8 cellular contexts compared by ENCODE assay signal in the genomic region with DNA sequence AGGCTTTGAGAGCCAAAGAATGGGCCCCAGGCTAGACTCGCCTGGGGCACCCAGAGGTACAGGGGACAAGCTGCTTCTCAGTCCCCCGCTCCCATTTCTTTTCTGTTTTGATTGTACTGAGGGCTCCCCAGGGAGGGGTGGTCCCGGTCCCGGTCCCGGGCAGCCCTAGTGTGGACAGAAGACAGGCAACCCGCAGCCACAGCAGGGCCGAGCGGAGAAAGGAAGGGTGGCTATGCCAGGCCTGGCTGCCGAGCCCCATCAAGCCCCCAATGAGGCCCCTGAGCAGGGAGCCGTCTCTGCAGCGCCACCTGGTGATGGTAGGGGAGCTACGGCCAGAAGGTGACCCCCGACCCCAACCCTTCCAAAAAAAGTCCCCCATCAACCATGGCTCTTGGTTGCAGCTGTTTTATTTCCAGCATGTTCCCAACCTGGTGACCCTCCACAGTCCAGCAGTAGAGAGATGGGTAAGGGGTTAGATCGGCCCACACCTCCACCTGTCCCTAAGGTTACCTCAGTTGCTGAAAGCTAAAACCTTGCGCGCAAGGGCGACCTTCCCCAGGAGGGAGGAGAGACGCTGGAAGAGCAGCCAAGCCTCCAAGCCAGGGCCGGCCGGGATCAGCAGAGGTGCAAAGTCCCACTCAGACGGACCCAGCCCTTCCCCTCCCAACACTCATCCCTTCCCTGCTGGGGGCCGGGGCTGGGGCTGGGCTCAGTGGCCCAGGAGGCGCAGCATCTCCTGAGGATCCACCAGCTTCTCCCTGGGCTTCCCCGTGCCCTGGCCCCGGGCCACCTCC. TPM values are rescaled to one million over a fixed set of nuclear protein-coding genes. Genes with fewer than 3 reads are reported as not detected.
DNase-seq lines count a peak whose midpoint lies in the region; ATAC-seq and TF ChIP-seq lines count a peak whose summit lies in the region.

No MANE protein-coding gene starts in this region.

- H3K4me1 ChIP-seq in HEK293 (ENCODE audit: control insufficient read depth, insufficient read depth, low read length) (0 out of 2 replicates have a peak, but pooled peaks cover 2% of the 10 kb centered on the region), right cardiac atrium (ENCODE audit: control insufficient read depth, insufficient read depth, low read length) (peaks cover 4% of the 10 kb centered on the region), skeletal muscle tissue (ENCODE audit: control insufficient read depth in 3 of 3, insufficient read depth in 3 of 3, low read length in 3 of 3) (peaks cover 11 to 18% (median 16%) of the 10 kb centered on the region in 3 donors)

- no peak overlapping the region for H3K4me3 ChIP-seq in BJ (ENCODE audit: low read depth, low read length)
- H3K4me3 ChIP-seq in HEK293 (ENCODE audit: low read depth, low read length) = no peak overlapping the region
- H3K4me3 ChIP-seq in SU-DHL-6 (ENCODE audit: insufficient read depth, low read length, poor library complexity, severe bottlenecking) = no peak overlapping the region
- no peak overlapping the region for H3K4me3 ChIP-seq in right cardiac atrium (ENCODE audit: low read length)
- peak overlapping the region in 2 of 3 donors; percentile 29 to 31 for H3K4me3 ChIP-seq in skeletal muscle tissue (ENCODE audit: low read length in 3 of 3)
- H3K4me3 ChIP-seq in lower leg skin (ENCODE audit: low read depth, poor library complexity, severe bottlenecking) = no peak overlapping the region

- H3K27ac ChIP-seq in HEK293 (ENCODE audit: extremely low read depth, low read depth, low read length) (no peak overlapping the region), SU-DHL-6 (ENCODE audit: low read depth, low read length) (no peak overlapping the region), right cardiac atrium (ENCODE audit: low read length) (peak overlapping the region; percentile 73), skeletal muscle tissue (ENCODE audit: low read depth, low read length) (no peak overlapping the region)

- DNase-seq in BJ (ENCODE audit: low read depth) (no peak), right cardiac atrium (peak; percentile 74 to 91 (median 89)), lower leg skin (ENCODE audit: low spot score in 2 of 2) (no peak)
- DNase-seq in activated naive CD8-positive, alpha-beta T cell treated with anti-CD3 and anti-CD28 coated beads, Interleukin-2, amount 50 U/mL, for 16 hours (ENCODE audit: low read depth, low spot score) = peak; percentile 51

- H3K36me3 ChIP-seq in BJ (ENCODE audit: control insufficient read depth, insufficient read depth, low read length) (peaks cover 15% of the 10 kb centered on the region), HEK293 (ENCODE audit: control insufficient read depth in 2 of 2, insufficient read depth in 1 of 2, low read length in 2 of 2) (peaks cover 0 to 44% of the 10 kb centered on the region in 2 experiments; a peak in 1 of 3 replicates), SU-DHL-6 (ENCODE audit: low read length) (no peaks in the 10 kb centered on the region), skeletal muscle tissue (ENCODE audit: control insufficient read depth in 3 of 3, insufficient read depth in 3 of 3, low read length in 3 of 3) (no peaks in the 10 kb centered on the region)

- no peak overlapping the region for H2AFZ ChIP-seq in SU-DHL-6 (ENCODE audit: low read depth, low read length, severe bottlenecking)

- no peak for TF ChIP-seq POLR2A in lower leg skin (IDR thresholded peaks at IDR 0.05)

- no peaks in the 10 kb centered on the region for H4K20me1 ChIP-seq in SU-DHL-6 (ENCODE audit: low read depth, low read length)

- CTCF ChIA-PET in BJ (lab: Yijun Ruan, JAX) (interaction anchor here (0.8 to 17.3 kb wide), 28 partner anchors 9 to 206 kb away, joined by 3 to 297 read pairs (median 4); a partner anchor contains a TSS), HEK293 (lab: Yijun Ruan, JAX) (interaction anchor here (0.6 to 14.4 kb wide), 47 partner anchors 11 to 873 kb away, joined by 3 to 338 read pairs (median 4); a partner anchor contains a TSS)

- H3F3A ChIP-seq in SU-DHL-6 (ENCODE audit: insufficient read depth) = no peaks in the 10 kb centered on the region

- H3K9me2 ChIP-seq in SU-DHL-6 (replicated peaks; ENCODE audit: insufficient read depth, low read length) = no peaks in the 10 kb centered on the region

- POLR2A ChIA-PET in BJ (lab: Charles Lee) = no interaction called here
- POLR2A ChIA-PET in HEK293 (lab: Yijun Ruan, JAX) = interaction anchor here (0.6 to 5.0 kb wide), 9 partner anchors 10 to 124 kb away, joined by 3 to 40 read pairs (median 4); a partner anchor contains a TSS

- WGBS in right cardiac atrium = 41% methylated on average over 25 of the region's 25 CpGs
- WGBS in lower leg skin, 2 donors = 46 to 51% methylated on average over 18 to 24 of the region's 25 CpGs

- H3K4me2 ChIP-seq in SU-DHL-6 (ENCODE audit: low read depth, low read length, poor library complexity, severe bottlenecking) = no peak overlapping the region

- ATAC-seq in right cardiac atrium (peak; percentile 27 to 31), HG03280 (IDR thresholded peaks at IDR 0.05; ENCODE audit: unreplicated experiment) (no peak)

- intact Hi-C loops in right cardiac atrium (cut with DNase I) = loop anchor here (2.0 to 5.0 kb wide), 5 partner anchors 50 to 118 kb away; a partner anchor contains a TSS
- intact Hi-C loops in lower leg skin (cut with DNase I; ENCODE audit: low total_unique reads) = loop anchor here (5.0 to 10.0 kb wide), 2 partner anchors 70 to 118 kb away; a partner anchor contains a TSS

- no peaks in the 10 kb centered on the region for H3K79me2 ChIP-seq in SU-DHL-6 (ENCODE audit: insufficient read depth, low read length)

- TF ChIP-seq CTCF in BJ (IDR thresholded peaks at IDR 0.05; ENCODE audit: insufficient read depth, low read depth, low read length) (peak; percentile 77), HEK293 (tag by site-specific recombination; IDR thresholded peaks at IDR 0.05) (peak; percentile 59), SU-DHL-6 (IDR thresholded peaks at IDR 0.05; ENCODE audit: insufficient read depth, low read length, poor library complexity, severe bottlenecking) (peak; percentile 72), lower leg skin (IDR thresholded peaks at IDR 0.05) (peak in 1 of 3 donors; percentile 33)

- H3K27me3 ChIP-seq in BJ (ENCODE audit: control insufficient read depth, insufficient read depth, low read length) (peaks cover 35% of the 10 kb centered on the region), SU-DHL-6 (ENCODE audit: low read length) (no peaks in the 10 kb centered on the region), right cardiac atrium (ENCODE audit: control insufficient read depth, insufficient read depth) (no peaks in the 10 kb centered on the region), skeletal muscle tissue (ENCODE audit: control insufficient read depth in 3 of 3, insufficient read depth in 3 of 3, low read length in 3 of 3) (peaks cover 39% of the 10 kb centered on the region in 3 donors)

- H3K9me3 ChIP-seq in HEK293 (ENCODE audit: control insufficient read depth, insufficient read depth, low read depth, low read length) = no peaks in the 10 kb centered on the region
- H3K9me3 ChIP-seq in SU-DHL-6 (ENCODE audit: insufficient read depth, low read length) = no peaks in the 10 kb centered on the region
- no peaks in the 10 kb centered on the region for H3K9me3 ChIP-seq in right cardiac atrium (ENCODE audit: control insufficient read depth, low read length)
- no peaks in the 10 kb centered on the region for H3K9me3 ChIP-seq in skeletal muscle tissue (ENCODE audit: control insufficient read depth in 3 of 3, low read length in 3 of 3)

- H3K9ac ChIP-seq in SU-DHL-6 (ENCODE audit: low read length) (no peak overlapping the region), skeletal muscle tissue (ENCODE audit: low read depth in 1 of 3, low read length in 3 of 3) (peak overlapping the region in 1 of 3 donors; percentile 45)

TF ChIP-seq in HEK293, 187 proteins besides CTCF, POLR2A, EP300 and RAD21 (continues in another document):
- TF ChIP-seq ZNF112 (tag by site-specific recombination; IDR thresholded peaks at IDR 0.05) (no peak), ZNF341 (tag by site-specific recombination; IDR thresholded peaks at IDR 0.05; ENCODE audit: low read depth) (peak; percentile 81), ZNF394 (tag by site-specific recombination; IDR thresholded peaks at IDR 0.05; ENCODE audit: borderline replicate concordance) (peak; percentile 64; the same call in 1 of the 2 replicates), ZNF140 (tag by site-specific recombination; IDR thresholded peaks at IDR 0.05) (no peak), ZNF426 (tag by site-specific recombination; IDR thresholded peaks at IDR 0.05) (no peak)

RNA-seq across cellular contexts. Expression of a gene that starts 2.6 kb away (rescaled TPM):
- polyA plus RNA-seq in BJ (2011; rRNA removed) (0.04 TPM in 1 of 2 replicates, not detected in the other), right cardiac atrium (31.4 TPM)
- polyA minus RNA-seq in BJ (2011; rRNA and poly(A)+ RNA removed) = 0.05 TPM in 1 of 2 replicates, not detected in the other
- total RNA-seq in right cardiac atrium (10 to 100 TPM; 30.4 to 62.8 (median 51.3) TPM), skeletal muscle tissue (2.1 TPM), lower leg skin (under 1 TPM in 2 of 4 donors, not detected in 2; 0.49 to 0.55 TPM)

RNA-seq across cellular contexts. Expression of a gene that starts 10.5 kb away (rescaled TPM):
- polyA plus RNA-seq in BJ (2011; rRNA removed) = 20.2 and 38.0 TPM in 2 replicates
- 7.9 and 11.3 TPM in 2 replicates for polyA minus RNA-seq in BJ (2011; rRNA and poly(A)+ RNA removed)
- total RNA-seq in right cardiac atrium = 10 to 100 TPM in 1 of 4 donors, 1 to 10 TPM in 3; 4.9 to 10.5 (median 7.1) TPM
- 9.9 TPM for polyA plus RNA-seq in right cardiac atrium
- 3.7 TPM for total RNA-seq in skeletal muscle tissue
- 10 to 100 TPM; 21.9 to 28.0 (median 24.6) TPM for total RNA-seq in lower leg skin

RNA-seq across cellular contexts. Expression of a gene that starts 31.1 kb away (rescaled TPM):
- polyA plus RNA-seq in BJ (2011; rRNA removed) = not detected in 2 replicates
- polyA minus RNA-seq in BJ (2011; rRNA and poly(A)+ RNA removed) = not detected in 2 replicates
- not detected for total RNA-seq in right cardiac atrium
- polyA plus RNA-seq in right cardiac atrium = 0.05 TPM
- total RNA-seq in skeletal muscle tissue = not detected
- total RNA-seq in lower leg skin = 10 to 100 TPM in 1 of 4 donors, 1 to 10 TPM in 3; 4.9 to 19.9 (median 6.8) TPM

Comparison
In these comparisons a context has a peak if more than half of its experiments do, and no peak if none do; other contexts are left out.
1. DNase-seq: peak in activated naive CD8-positive, alpha-beta T cell treated with anti-CD3 and anti-CD28 coated beads, Interleukin-2, amount 50 U/mL, for 16 hours (single experiment) and right cardiac atrium (3 of 3); none in BJ (single experiment) and lower leg skin (0 of 2).
2. H3K4me3 ChIP-seq: peak in skeletal muscle tissue (2 of 3); none in BJ (single experiment), HEK293 (single experiment), SU-DHL-6 (single experiment), right cardiac atrium (single experiment) and lower leg skin (single experiment).
3. RNA of a gene that starts 2.6 kb away (total RNA-seq): 30.4 to 62.8 TPM in right cardiac atrium; 2.1 TPM in skeletal muscle tissue (single experiment) and 0.49 to 0.55 TPM in lower leg skin; every median in the first group is over 10 times any median in the second.